In the genomic region with DNA sequence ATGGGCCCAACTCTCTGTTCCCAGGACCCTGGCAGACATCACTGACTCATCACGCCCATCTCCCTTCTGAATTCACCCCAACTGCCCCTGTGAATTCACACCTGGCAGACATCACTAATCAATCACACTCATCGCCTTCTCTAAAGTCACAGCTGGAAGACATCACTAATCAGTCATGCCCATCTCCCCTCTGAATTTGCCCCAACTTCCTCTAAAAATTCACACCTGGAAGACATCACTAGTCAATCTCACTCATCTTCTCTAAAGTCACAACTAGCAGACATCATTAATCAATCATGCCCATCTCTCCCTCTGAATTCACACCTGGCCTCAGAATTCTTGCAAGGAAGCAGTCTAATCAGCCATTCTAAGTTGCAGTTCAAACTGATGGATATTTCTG, we compare ENCODE assay signal across 1 cellular context.
TF ChIP-seq lines count a peak whose summit lies in the region.

No MANE protein-coding gene starts in this region.

TF ChIP-seq in GM23338, 12 proteins besides CTCF, POLR2A, EP300 and RAD21 (continued from another document):
- TF ChIP-seq, protein P1, sequence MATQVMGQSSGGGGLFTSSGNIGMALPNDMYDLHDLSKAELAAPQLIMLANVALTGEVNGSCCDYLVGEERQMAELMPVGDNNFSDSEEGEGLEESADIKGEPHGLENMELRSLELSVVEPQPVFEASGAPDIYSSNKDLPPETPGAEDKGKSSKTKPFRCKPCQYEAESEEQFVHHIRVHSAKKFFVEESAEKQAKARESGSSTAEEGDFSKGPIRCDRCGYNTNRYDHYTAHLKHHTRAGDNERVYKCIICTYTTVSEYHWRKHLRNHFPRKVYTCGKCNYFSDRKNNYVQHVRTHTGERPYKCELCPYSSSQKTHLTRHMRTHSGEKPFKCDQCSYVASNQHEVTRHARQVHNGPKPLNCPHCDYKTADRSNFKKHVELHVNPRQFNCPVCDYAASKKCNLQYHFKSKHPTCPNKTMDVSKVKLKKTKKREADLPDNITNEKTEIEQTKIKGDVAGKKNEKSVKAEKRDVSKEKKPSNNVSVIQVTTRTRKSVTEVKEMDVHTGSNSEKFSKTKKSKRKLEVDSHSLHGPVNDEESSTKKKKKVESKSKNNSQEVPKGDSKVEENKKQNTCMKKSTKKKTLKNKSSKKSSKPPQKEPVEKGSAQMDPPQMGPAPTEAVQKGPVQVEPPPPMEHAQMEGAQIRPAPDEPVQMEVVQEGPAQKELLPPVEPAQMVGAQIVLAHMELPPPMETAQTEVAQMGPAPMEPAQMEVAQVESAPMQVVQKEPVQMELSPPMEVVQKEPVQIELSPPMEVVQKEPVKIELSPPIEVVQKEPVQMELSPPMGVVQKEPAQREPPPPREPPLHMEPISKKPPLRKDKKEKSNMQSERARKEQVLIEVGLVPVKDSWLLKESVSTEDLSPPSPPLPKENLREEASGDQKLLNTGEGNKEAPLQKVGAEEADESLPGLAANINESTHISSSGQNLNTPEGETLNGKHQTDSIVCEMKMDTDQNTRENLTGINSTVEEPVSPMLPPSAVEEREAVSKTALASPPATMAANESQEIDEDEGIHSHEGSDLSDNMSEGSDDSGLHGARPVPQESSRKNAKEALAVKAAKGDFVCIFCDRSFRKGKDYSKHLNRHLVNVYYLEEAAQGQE (IDR thresholded peaks at IDR 0.05; ENCODE audit: unreplicated experiment): no peak
- TF ChIP-seq EZH2 (IDR thresholded peaks at IDR 0.05; ENCODE audit: low read depth, unreplicated experiment) (no peak), POLR2AphosphoS5 (IDR thresholded peaks at IDR 0.05; ENCODE audit: low read depth) (no peak), NANOG (IDR thresholded peaks at IDR 0.05; ENCODE audit: borderline replicate concordance) (no peak), ZNF114 (CRISPR knock-in tag; IDR thresholded peaks at IDR 0.05) (no peak), JUNB (IDR thresholded peaks at IDR 0.05; ENCODE audit: unreplicated experiment) (no peak), STAT1 (IDR thresholded peaks at IDR 0.05; ENCODE audit: unreplicated experiment) (no peak)
- TF ChIP-seq, protein P2, sequence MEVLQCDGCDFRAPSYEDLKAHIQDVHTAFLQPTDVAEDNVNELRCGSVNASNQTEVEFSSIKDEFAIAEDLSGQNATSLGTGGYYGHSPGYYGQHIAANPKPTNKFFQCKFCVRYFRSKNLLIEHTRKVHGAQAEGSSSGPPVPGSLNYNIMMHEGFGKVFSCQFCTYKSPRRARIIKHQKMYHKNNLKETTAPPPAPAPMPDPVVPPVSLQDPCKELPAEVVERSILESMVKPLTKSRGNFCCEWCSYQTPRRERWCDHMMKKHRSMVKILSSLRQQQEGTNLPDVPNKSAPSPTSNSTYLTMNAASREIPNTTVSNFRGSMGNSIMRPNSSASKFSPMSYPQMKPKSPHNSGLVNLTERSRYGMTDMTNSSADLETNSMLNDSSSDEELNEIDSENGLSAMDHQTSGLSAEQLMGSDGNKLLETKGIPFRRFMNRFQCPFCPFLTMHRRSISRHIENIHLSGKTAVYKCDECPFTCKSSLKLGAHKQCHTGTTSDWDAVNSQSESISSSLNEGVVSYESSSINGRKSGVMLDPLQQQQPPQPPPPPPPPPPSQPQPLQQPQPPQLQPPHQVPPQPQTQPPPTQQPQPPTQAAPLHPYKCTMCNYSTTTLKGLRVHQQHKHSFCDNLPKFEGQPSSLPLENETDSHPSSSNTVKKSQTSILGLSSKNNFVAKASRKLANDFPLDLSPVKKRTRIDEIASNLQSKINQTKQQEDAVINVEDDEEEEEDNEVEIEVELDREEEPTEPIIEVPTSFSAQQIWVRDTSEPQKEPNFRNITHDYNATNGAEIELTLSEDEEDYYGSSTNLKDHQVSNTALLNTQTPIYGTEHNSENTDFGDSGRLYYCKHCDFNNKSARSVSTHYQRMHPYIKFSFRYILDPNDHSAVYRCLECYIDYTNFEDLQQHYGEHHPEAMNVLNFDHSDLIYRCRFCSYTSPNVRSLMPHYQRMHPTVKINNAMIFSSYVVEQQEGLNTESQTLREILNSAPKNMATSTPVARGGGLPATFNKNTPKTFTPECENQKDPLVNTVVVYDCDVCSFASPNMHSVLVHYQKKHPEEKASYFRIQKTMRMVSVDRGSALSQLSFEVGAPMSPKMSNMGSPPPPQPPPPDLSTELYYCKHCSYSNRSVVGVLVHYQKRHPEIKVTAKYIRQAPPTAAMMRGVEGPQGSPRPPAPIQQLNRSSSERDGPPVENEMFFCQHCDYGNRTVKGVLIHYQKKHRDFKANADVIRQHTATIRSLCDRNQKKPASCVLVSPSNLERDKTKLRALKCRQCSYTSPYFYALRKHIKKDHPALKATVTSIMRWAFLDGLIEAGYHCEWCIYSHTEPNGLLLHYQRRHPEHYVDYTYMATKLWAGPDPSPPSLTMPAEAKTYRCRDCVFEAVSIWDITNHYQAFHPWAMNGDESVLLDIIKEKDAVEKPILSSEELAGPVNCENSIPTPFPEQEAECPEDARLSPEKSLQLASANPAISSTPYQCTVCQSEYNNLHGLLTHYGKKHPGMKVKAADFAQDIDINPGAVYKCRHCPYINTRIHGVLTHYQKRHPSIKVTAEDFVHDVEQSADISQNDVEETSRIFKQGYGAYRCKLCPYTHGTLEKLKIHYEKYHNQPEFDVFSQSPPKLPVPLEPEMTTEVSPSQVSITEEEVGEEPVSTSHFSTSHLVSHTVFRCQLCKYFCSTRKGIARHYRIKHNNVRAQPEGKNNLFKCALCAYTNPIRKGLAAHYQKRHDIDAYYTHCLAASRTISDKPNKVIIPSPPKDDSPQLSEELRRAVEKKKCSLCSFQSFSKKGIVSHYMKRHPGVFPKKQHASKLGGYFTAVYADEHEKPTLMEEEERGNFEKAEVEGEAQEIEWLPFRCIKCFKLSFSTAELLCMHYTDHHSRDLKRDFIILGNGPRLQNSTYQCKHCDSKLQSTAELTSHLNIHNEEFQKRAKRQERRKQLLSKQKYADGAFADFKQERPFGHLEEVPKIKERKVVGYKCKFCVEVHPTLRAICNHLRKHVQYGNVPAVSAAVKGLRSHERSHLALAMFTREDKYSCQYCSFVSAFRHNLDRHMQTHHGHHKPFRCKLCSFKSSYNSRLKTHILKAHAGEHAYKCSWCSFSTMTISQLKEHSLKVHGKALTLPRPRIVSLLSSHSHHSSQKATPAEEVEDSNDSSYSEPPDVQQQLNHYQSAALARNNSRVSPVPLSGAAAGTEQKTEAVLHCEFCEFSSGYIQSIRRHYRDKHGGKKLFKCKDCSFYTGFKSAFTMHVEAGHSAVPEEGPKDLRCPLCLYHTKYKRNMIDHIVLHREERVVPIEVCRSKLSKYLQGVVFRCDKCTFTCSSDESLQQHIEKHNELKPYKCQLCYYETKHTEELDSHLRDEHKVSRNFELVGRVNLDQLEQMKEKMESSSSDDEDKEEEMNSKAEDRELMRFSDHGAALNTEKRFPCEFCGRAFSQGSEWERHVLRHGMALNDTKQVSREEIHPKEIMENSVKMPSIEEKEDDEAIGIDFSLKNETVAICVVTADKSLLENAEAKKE (CRISPR knock-in tag; IDR thresholded peaks at IDR 0.05): no peak
TF ChIP-seq in GM23338: peak in this region for 0.
